Comparison of ENCODE assay signal across 2 cellular contexts in genomic region chr2:242011516-242011915, GRCh38.
TF ChIP-seq lines count a peak whose summit lies in the region.

No MANE protein-coding gene starts in this region.

TF ChIP-seq in SK-N-SH treated with all-trans-retinoic acid at 6 μM for 48 hours, 23 proteins besides CTCF, POLR2A, EP300 and RAD21 (continued from another document):
- TF ChIP-seq ZFP3 (CRISPR knock-in tag; IDR thresholded peaks at IDR 0.05) (no peak), ISL1 (CRISPR knock-in tag; IDR thresholded peaks at IDR 0.05) (no peak), ZFP30 (CRISPR knock-in tag; IDR thresholded peaks at IDR 0.05) (no peak)

TF ChIP-seq in GM23338, 12 proteins besides CTCF, POLR2A, EP300 and RAD21 (continued from another document):
- TF ChIP-seq ZNF462 (CRISPR knock-in tag; IDR thresholded peaks at IDR 0.05) (no peak), REST (IDR thresholded peaks at IDR 0.05; ENCODE audit: unreplicated experiment) (no peak), EZH2phosphoT487 (IDR thresholded peaks at IDR 0.05; ENCODE audit: unreplicated experiment) (no peak), STAT1 (IDR thresholded peaks at IDR 0.05; ENCODE audit: unreplicated experiment) (no peak), ETS1 (IDR thresholded peaks at IDR 0.05) (no peak), NANOG (IDR thresholded peaks at IDR 0.05; ENCODE audit: borderline replicate concordance) (no peak), ZNF114 (CRISPR knock-in tag; IDR thresholded peaks at IDR 0.05) (no peak), EZH2 (IDR thresholded peaks at IDR 0.05; ENCODE audit: low read depth, unreplicated experiment) (no peak), ZNF331 (CRISPR knock-in tag; IDR thresholded peaks at IDR 0.05; ENCODE audit: low read depth) (no peak)
TF ChIP-seq in GM23338: peak in this region for 0.
